In genomic region chr6:36807143-36807542, GRCh38 we compare ENCODE assay signal across 7 cellular contexts. TPM values are rescaled to one million over a fixed set of nuclear protein-coding genes. Genes with fewer than 3 reads are reported as not detected.
"Had no signal": no experiment of that assay in that cellular context is flagged by ENCODE, and none has a peak within 500 bp of the region (broad histone marks: within the 10 kb centered on the region; RNA-seq: fewer than 3 reads in every experiment).

No MANE protein-coding gene starts in this region.

- H3K27ac ChIP-seq: HL-60, KMS-11 had no signal

- H3K9ac ChIP-seq: KMS-11 had no signal

- H3K27ac Mint-ChIP-seq: IgD-negative memory B cell had no signal

- DNase-seq: IMR-90, KBM-7, KG1 had no signal

- H3K4me3 Mint-ChIP-seq: IgD-negative memory B cell had no signal

- FAIRE-seq: HTR-8/SVneo had no signal

- H3K9me3 Mint-ChIP-seq: IgD-negative memory B cell had no signal

- H3K4me2 ChIP-seq: KMS-11 had no signal

- H3K4me1 Mint-ChIP-seq: IgD-negative memory B cell had no signal

RNA-seq across cellular contexts. Expression of gene CPNE5, which starts 32.1 kb away (rescaled TPM):
- total RNA-seq: IMR-90 had no signal
